ENCODE assay signal across 1 cellular context in genomic region chr10:121593676-121594075, GRCh38.
TF ChIP-seq lines count a peak whose summit lies in the region.

No MANE protein-coding gene starts in this region.

TF ChIP-seq in HepG2, 621 proteins besides CTCF, POLR2A, EP300 and RAD21:
- TF ChIP-seq, protein P1, sequence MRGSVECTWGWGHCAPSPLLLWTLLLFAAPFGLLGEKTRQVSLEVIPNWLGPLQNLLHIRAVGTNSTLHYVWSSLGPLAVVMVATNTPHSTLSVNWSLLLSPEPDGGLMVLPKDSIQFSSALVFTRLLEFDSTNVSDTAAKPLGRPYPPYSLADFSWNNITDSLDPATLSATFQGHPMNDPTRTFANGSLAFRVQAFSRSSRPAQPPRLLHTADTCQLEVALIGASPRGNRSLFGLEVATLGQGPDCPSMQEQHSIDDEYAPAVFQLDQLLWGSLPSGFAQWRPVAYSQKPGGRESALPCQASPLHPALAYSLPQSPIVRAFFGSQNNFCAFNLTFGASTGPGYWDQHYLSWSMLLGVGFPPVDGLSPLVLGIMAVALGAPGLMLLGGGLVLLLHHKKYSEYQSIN (CRISPR knock-in tag; IDR thresholded peaks at IDR 0.05; ENCODE audit: borderline replicate concordance): no peak
- TF ChIP-seq REL (CRISPR knock-in tag; conservative IDR thresholded peaks at IDR 0.05): no peak
- TF ChIP-seq SPEN (CRISPR knock-in tag; IDR thresholded peaks at IDR 0.05; ENCODE audit: low read depth): no peak
- TF ChIP-seq, protein P2, sequence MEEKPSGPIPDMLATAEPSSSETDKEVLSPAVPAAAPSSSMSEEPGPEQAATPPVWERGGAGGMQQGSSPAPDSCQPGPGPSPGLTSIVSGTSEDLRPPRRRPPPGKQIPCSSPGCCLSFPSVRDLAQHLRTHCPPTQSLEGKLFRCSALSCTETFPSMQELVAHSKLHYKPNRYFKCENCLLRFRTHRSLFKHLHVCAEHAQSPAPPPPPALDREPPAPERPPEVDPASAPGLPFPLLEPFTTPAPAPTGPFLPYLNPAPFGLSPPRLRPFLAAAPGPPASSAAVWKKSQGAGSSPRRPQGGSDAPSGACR (CRISPR knock-in tag; IDR thresholded peaks at IDR 0.05): no peak
- no peak for TF ChIP-seq ZNF431 (CRISPR knock-in tag; IDR thresholded peaks at IDR 0.05; ENCODE audit: borderline replicate concordance, low read depth)
- no peak for TF ChIP-seq AFF4 (CRISPR knock-in tag; IDR thresholded peaks at IDR 0.05)
- no peak for TF ChIP-seq ARID5B (CRISPR knock-in tag; IDR thresholded peaks at IDR 0.05)
- TF ChIP-seq GATAD2A (CRISPR knock-in tag; IDR thresholded peaks at IDR 0.05): no peak
- TF ChIP-seq ZBTB42 (CRISPR knock-in tag; IDR thresholded peaks at IDR 0.05): no peak
- no peak for TF ChIP-seq ZBTB49 (CRISPR knock-in tag; IDR thresholded peaks at IDR 0.05; ENCODE audit: borderline replicate concordance)
- no peak for TF ChIP-seq ATF7 (IDR thresholded peaks at IDR 0.05)
- TF ChIP-seq ATF7 (CRISPR knock-in tag; IDR thresholded peaks at IDR 0.05): no peak
- TF ChIP-seq SNAPC4 (CRISPR knock-in tag; IDR thresholded peaks at IDR 0.05): no peak
- TF ChIP-seq ZNF598 (CRISPR knock-in tag; IDR thresholded peaks at IDR 0.05; ENCODE audit: borderline replicate concordance): no peak
- no peak for TF ChIP-seq ZBTB20 (CRISPR knock-in tag; IDR thresholded peaks at IDR 0.05; ENCODE audit: borderline replicate concordance, low read depth)
TF ChIP-seq in HepG2: peak in this region for 0.
